17 cellular contexts compared by ENCODE assay signal in the genomic region with DNA sequence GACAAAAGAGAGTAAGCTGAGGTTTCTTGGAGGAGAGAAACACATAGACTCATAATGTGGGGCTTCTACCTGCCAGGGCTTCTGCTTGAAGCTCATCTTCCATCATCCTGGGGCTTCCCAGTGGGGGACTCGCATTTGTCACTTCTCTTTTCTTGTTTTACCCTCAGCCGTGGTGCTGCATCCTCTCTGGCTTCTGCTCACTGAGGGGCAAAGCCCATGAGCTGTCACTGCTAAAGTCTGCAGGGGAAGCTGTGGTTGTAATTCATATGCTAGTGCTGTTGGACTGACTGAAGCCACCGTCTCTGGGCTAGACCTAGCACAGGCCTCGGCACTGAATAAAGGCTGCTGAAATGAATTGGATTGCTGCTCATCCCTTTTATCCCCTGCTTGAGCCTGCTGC.
A peak's percentile ranks its signal among the peaks of the same experiment; 100 is the strongest.
DNase-seq lines count a peak whose midpoint lies in the region; ATAC-seq and TF ChIP-seq lines count a peak whose summit lies in the region.
"Had no signal": no experiment of that assay in that cellular context is flagged by ENCODE, and none has a peak within 500 bp of the region (broad histone marks: within the 10 kb centered on the region; RNA-seq: fewer than 3 reads in every experiment).

No MANE protein-coding gene starts in this region.

- intact Hi-C loops in lower leg skin (cut with DNase I; ENCODE audit: low total_unique reads), result no loop called here

- H3K4me3 Mint-ChIP-seq in GM23338, result no peak overlapping the region
- H3K4me3 Mint-ChIP-seq in memory B cell, result no peak overlapping the region

- H3K4me3 ChIP-seq in GM23338 (no peak overlapping the region), lower leg skin (ENCODE audit: low read depth, poor library complexity, severe bottlenecking) (no peak overlapping the region)
- H3K4me3 ChIP-seq: body of pancreas, gastroesophageal sphincter, vagina had no signal

- H3K27me3 ChIP-seq in GM23338 (ENCODE audit: insufficient read depth), result no peaks in the 10 kb centered on the region
- H3K27me3 ChIP-seq: body of pancreas, gastroesophageal sphincter, vagina had no signal

- no peak for TF ChIP-seq POLR2A in lower leg skin (IDR thresholded peaks at IDR 0.05)

- no peaks in the 10 kb centered on the region for H3K79me2 ChIP-seq in GM23338 (replicated peaks; ENCODE audit: insufficient read depth)

- H3K27ac Mint-ChIP-seq in GM23338, result no peak overlapping the region
- no peak overlapping the region for H3K27ac Mint-ChIP-seq in memory B cell

- no peak overlapping the region; the same call in 1 of the 2 replicates for H3K4me2 ChIP-seq in GM23338

- no peaks in the 10 kb centered on the region for H3K36me3 Mint-ChIP-seq in GM23338 (ENCODE audit: low read depth)
- H3K36me3 Mint-ChIP-seq in memory B cell, result no peaks in the 10 kb centered on the region

- H3F3A ChIP-seq in GM23338 (replicated peaks; ENCODE audit: low read depth), result no peaks in the 10 kb centered on the region

- H3K27ac ChIP-seq in GM23338 (ENCODE audit: low read depth), result no peak overlapping the region
- H3K27ac ChIP-seq: body of pancreas, epithelial cell of prostate, gastroesophageal sphincter, vagina had no signal

- H2AFZ ChIP-seq in GM23338, result no peak overlapping the region; the same call in 1 of the 2 replicates

- H3K4me1 Mint-ChIP-seq in GM23338, result peaks cover 26% of the 10 kb centered on the region
- H3K4me1 Mint-ChIP-seq in memory B cell, result no peaks in the 10 kb centered on the region

- TF ChIP-seq CTCF in GM23338 (conservative IDR thresholded peaks at IDR 0.05; ENCODE audit: low read depth in 2 of 2) (no peak), lower leg skin (IDR thresholded peaks at IDR 0.05) (no peak)

- peaks cover 2% of the 10 kb centered on the region for H3K27me3 Mint-ChIP-seq in GM23338 (ENCODE audit: insufficient read depth, low read depth, poor library complexity)
- H3K27me3 Mint-ChIP-seq in memory B cell, result no peaks in the 10 kb centered on the region

- H3K4me1 ChIP-seq in GM23338 (ENCODE audit: insufficient read depth), result peaks cover 21% of the 10 kb centered on the region
- H3K4me1 ChIP-seq: body of pancreas, gastroesophageal sphincter, vagina had no signal

- H3K9me3 Mint-ChIP-seq in GM23338, result no peaks in the 10 kb centered on the region
- H3K9me3 Mint-ChIP-seq in memory B cell, result no peaks in the 10 kb centered on the region

- no peaks in the 10 kb centered on the region for H3K36me3 ChIP-seq in GM23338 (ENCODE audit: insufficient read depth)
- H3K36me3 ChIP-seq: gastroesophageal sphincter, vagina had no signal

- H4K20me1 ChIP-seq in GM23338 (replicated peaks; ENCODE audit: insufficient read depth), result no peaks in the 10 kb centered on the region

- H3K9me2 ChIP-seq in GM23338 (ENCODE audit: insufficient read depth), result no peaks in the 10 kb centered on the region

- DNase-seq in GM23338 (ENCODE audit: low spot score) (no peak), NAMALWA (ENCODE audit: low spot score) (peak; percentile 18), memory B cell (ENCODE audit: low spot score in 2 of 2) (no peak), lower leg skin (ENCODE audit: low spot score in 2 of 2) (no peak), HuH-7.5 (ENCODE audit: low spot score) (no peak)
- DNase-seq in stimulated activated CD4-positive, alpha-beta T cell treated with anti-CD3 and anti-CD28 coated beads, Interleukin-12 subunit alpha, Interleukin-12 subunit beta, amount 100 ng/mL, for 4 hours, result no peak
- DNase-seq: activated CD4-positive, alpha-beta T cell treated with anti-CD3 and anti-CD28 coated beads for 1 hour; activated naive CD4-positive, alpha-beta T cell treated with Interleukin-2 at 50 U/mL for 16 hours; body of pancreas; cortex of kidney; NCI-H2227 treated with DMSO at 0.1 percent for 48 hours; OCI-M1 had no signal

- WGBS in lower leg skin, 2 donors, result 46 to 47% methylated on average over 4 of the region's 4 CpGs

- ATAC-seq in GM18502 (IDR thresholded peaks at IDR 0.05; ENCODE audit: poor library complexity, unreplicated experiment), result peak; percentile 62
- peak; percentile 78 for ATAC-seq in GM23338
- ATAC-seq in memory B cell (ENCODE audit: low read depth), result peak; percentile 45
- no peak for ATAC-seq in GM19463 (IDR thresholded peaks at IDR 0.05; ENCODE audit: unreplicated experiment)
- ATAC-seq: body of pancreas, gastroesophageal sphincter had no signal

TF ChIP-seq in GM23338, 12 proteins besides CTCF, POLR2A, EP300 and RAD21:
- TF ChIP-seq ZNF114 (CRISPR knock-in tag; IDR thresholded peaks at IDR 0.05), result no peak
- TF ChIP-seq NANOG (IDR thresholded peaks at IDR 0.05; ENCODE audit: borderline replicate concordance), result no peak
- TF ChIP-seq ZNF331 (CRISPR knock-in tag; IDR thresholded peaks at IDR 0.05; ENCODE audit: low read depth), result no peak
- no peak for TF ChIP-seq STAT1 (IDR thresholded peaks at IDR 0.05; ENCODE audit: unreplicated experiment)
- no peak for TF ChIP-seq POLR2AphosphoS5 (IDR thresholded peaks at IDR 0.05; ENCODE audit: low read depth)
- TF ChIP-seq EZH2phosphoT487 (IDR thresholded peaks at IDR 0.05; ENCODE audit: unreplicated experiment), result no peak
- TF ChIP-seq, protein P1, sequence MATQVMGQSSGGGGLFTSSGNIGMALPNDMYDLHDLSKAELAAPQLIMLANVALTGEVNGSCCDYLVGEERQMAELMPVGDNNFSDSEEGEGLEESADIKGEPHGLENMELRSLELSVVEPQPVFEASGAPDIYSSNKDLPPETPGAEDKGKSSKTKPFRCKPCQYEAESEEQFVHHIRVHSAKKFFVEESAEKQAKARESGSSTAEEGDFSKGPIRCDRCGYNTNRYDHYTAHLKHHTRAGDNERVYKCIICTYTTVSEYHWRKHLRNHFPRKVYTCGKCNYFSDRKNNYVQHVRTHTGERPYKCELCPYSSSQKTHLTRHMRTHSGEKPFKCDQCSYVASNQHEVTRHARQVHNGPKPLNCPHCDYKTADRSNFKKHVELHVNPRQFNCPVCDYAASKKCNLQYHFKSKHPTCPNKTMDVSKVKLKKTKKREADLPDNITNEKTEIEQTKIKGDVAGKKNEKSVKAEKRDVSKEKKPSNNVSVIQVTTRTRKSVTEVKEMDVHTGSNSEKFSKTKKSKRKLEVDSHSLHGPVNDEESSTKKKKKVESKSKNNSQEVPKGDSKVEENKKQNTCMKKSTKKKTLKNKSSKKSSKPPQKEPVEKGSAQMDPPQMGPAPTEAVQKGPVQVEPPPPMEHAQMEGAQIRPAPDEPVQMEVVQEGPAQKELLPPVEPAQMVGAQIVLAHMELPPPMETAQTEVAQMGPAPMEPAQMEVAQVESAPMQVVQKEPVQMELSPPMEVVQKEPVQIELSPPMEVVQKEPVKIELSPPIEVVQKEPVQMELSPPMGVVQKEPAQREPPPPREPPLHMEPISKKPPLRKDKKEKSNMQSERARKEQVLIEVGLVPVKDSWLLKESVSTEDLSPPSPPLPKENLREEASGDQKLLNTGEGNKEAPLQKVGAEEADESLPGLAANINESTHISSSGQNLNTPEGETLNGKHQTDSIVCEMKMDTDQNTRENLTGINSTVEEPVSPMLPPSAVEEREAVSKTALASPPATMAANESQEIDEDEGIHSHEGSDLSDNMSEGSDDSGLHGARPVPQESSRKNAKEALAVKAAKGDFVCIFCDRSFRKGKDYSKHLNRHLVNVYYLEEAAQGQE (IDR thresholded peaks at IDR 0.05; ENCODE audit: unreplicated experiment), result no peak
- TF ChIP-seq JUNB (IDR thresholded peaks at IDR 0.05; ENCODE audit: unreplicated experiment), result no peak
